Comparison of ENCODE assay signal across 25 cellular contexts in genomic region chr1:2821373-2821955, GRCh38. TPM values are rescaled to one million over a fixed set of nuclear protein-coding genes. Genes with fewer than 3 reads are reported as not detected.
DNase-seq lines count a peak whose midpoint lies in the region; ATAC-seq, FAIRE-seq and TF ChIP-seq lines count a peak whose summit lies in the region.
"Had no signal": no experiment of that assay in that cellular context is flagged by ENCODE, and none has a peak within 500 bp of the region (broad histone marks: within the 10 kb centered on the region; RNA-seq: fewer than 3 reads in every experiment).

No MANE protein-coding gene starts in this region.

- no peaks in the 10 kb centered on the region for H4K20me1 ChIP-seq in osteoblast (ENCODE audit: insufficient read depth, low read length)

- TF ChIP-seq CTCF in WTC11 (IDR thresholded peaks at IDR 0.05) (0 out of 2 replicates have a peak, but pooled peaks have one; percentile 8), kidney (IDR thresholded peaks at IDR 0.05; ENCODE audit: borderline replicate concordance, extremely low read depth, insufficient read depth) (no peak), osteoblast (IDR thresholded peaks at IDR 0.05; ENCODE audit: extremely low read depth, low read depth, low read length) (no peak)

- POLR2A ChIA-PET in WTC11 (lab: Charles Lee): no interaction called here

- H3K36me3 ChIP-seq in kidney (ENCODE audit: control insufficient read depth in 1 of 2, insufficient read depth in 2 of 2, low read length in 2 of 2) (no peaks in the 10 kb centered on the region), osteoblast (ENCODE audit: insufficient read depth, low read length) (no peaks in the 10 kb centered on the region)
- H3K36me3 ChIP-seq: BE2C; BLaER1 treated with 17β-estradiol and CSF1 and Interleukin-3, amounts not matched to agents 10 nM and 100 nM; HAP-1 had no signal

- H3K36me3 Mint-ChIP-seq in WTC11: peaks cover 39% of the 10 kb centered on the region
- H3K36me3 Mint-ChIP-seq in activated CD8-positive, alpha-beta memory T cell treated with anti-CD3 and anti-CD28 coated beads, Interleukin-2, amount 10 ng/mL, durations not matched to agents 7 days and 5 days: no peaks in the 10 kb centered on the region
- H3K36me3 Mint-ChIP-seq: CD14-positive monocyte; CD8-positive, alpha-beta memory T cell had no signal

- peak; percentile 7 for DNase-seq in left cardiac atrium
- DNase-seq in cardiac septum (ENCODE audit: low spot score): no peak
- no peak for DNase-seq in WTC11 (ENCODE audit: low spot score)
- peak; percentile 61 for DNase-seq in kidney
- DNase-seq in osteoblast (ENCODE audit: insufficient read length, low spot score, missing footprints): peak; percentile 56
- DNase-seq in GM19238 (ENCODE audit: insufficient read length, low spot score): no peak
- no peak for DNase-seq in NCI-H1694 (lab: John Stamatoyannopoulos, UW)
- DNase-seq in activated CD8-positive, alpha-beta memory T cell treated with anti-CD3 and anti-CD28 coated beads, Interleukin-2, amount 10 ng/mL, durations not matched to agents 7 days and 5 days: no peak
- DNase-seq: ACHN, AML-193, DMS 273 treated with DMSO at 0.1 percent for 48 hours, EL, GDM1, GOT3, HFFc6 had no signal

- no peak overlapping the region for H3K9ac ChIP-seq in kidney (ENCODE audit: low read length in 2 of 2)
- H3K9ac ChIP-seq: BLaER1 treated with 17β-estradiol and CSF1 and Interleukin-3, amounts not matched to agents 10 nM and 100 nM had no signal

- FAIRE-seq in kidney (lab: Jason Lieb, UNC): no peak
- FAIRE-seq: A549, D721Med, GM12878, H54 had no signal

- H3K4me3 Mint-ChIP-seq in WTC11: no peak overlapping the region
- no peak overlapping the region for H3K4me3 Mint-ChIP-seq in activated CD8-positive, alpha-beta memory T cell treated with anti-CD3 and anti-CD28 coated beads, Interleukin-2, amount 10 ng/mL, durations not matched to agents 7 days and 5 days
- H3K4me3 Mint-ChIP-seq: CD14-positive monocyte; CD4-positive, alpha-beta T cell; CD8-positive, alpha-beta memory T cell; HFFc6 had no signal

- ATAC-seq in left cardiac atrium (no peak), WTC11 (no peak)
- ATAC-seq in activated CD8-positive, alpha-beta memory T cell treated with anti-CD3 and anti-CD28 coated beads, Interleukin-2, amount 10 ng/mL, durations not matched to agents 7 days and 5 days: no peak
- ATAC-seq: GM12878 had no signal

- peaks cover 0 to 2% of the 10 kb centered on the region in 2 donors for H3K4me1 ChIP-seq in kidney (ENCODE audit: control insufficient read depth in 1 of 2, insufficient read depth in 1 of 2, low read depth in 1 of 2, low read length in 2 of 2)
- H3K4me1 ChIP-seq in osteoblast (ENCODE audit: insufficient read depth, low read length): no peaks in the 10 kb centered on the region
- H3K4me1 ChIP-seq: A549, BE2C, HAP-1 had no signal

- intact Hi-C loops in left cardiac atrium (cut with DNase I) (loop anchor here (5.0 to 10.0 kb wide), 2 partner anchors 601 to 603 kb away; no protein-coding TSS in a partner anchor), cardiac septum (cut with DNase I) (no loop called here), kidney (cut with DNase I) (no loop called here)

- H2AFZ ChIP-seq in osteoblast (ENCODE audit: low read length): no peak overlapping the region

- no peaks in the 10 kb centered on the region for H3K4me1 Mint-ChIP-seq in WTC11
- no peaks in the 10 kb centered on the region for H3K4me1 Mint-ChIP-seq in activated CD8-positive, alpha-beta memory T cell treated with anti-CD3 and anti-CD28 coated beads, Interleukin-2, amount 10 ng/mL, durations not matched to agents 7 days and 5 days
- H3K4me1 Mint-ChIP-seq: CD14-positive monocyte; CD8-positive, alpha-beta memory T cell had no signal

- peaks cover 50% of the 10 kb centered on the region for H3K9me3 Mint-ChIP-seq in WTC11
- H3K9me3 Mint-ChIP-seq in activated CD8-positive, alpha-beta memory T cell treated with anti-CD3 and anti-CD28 coated beads, Interleukin-2, amount 10 ng/mL, durations not matched to agents 7 days and 5 days (ENCODE audit: low read depth): no peaks in the 10 kb centered on the region
- H3K9me3 Mint-ChIP-seq: CD4-positive, alpha-beta T cell; CD8-positive, alpha-beta memory T cell had no signal

- H3K27ac ChIP-seq in kidney (ENCODE audit: low read depth in 2 of 2, low read length in 2 of 2): no peak overlapping the region
- H3K27ac ChIP-seq in osteoblast (ENCODE audit: low read depth, low read length): no peak overlapping the region
- H3K27ac ChIP-seq: A549; BLaER1 treated with 17β-estradiol and CSF1 and Interleukin-3, amounts not matched to agents 10 nM and 100 nM had no signal

- no peak overlapping the region for H3K4me2 ChIP-seq in osteoblast (ENCODE audit: insufficient read depth, low read length)
- H3K4me2 ChIP-seq: A549 had no signal

- H3K27me3 Mint-ChIP-seq in WTC11 (ENCODE audit: low read depth): peaks cover 13% of the 10 kb centered on the region
- peaks cover 4% of the 10 kb centered on the region for H3K27me3 Mint-ChIP-seq in activated CD8-positive, alpha-beta memory T cell treated with anti-CD3 and anti-CD28 coated beads, Interleukin-2, amount 10 ng/mL, durations not matched to agents 7 days and 5 days

- H3K79me2 ChIP-seq in osteoblast (ENCODE audit: insufficient read depth, low read length): no peaks in the 10 kb centered on the region

- no peak overlapping the region for H3K27ac Mint-ChIP-seq in WTC11
- H3K27ac Mint-ChIP-seq in activated CD8-positive, alpha-beta memory T cell treated with anti-CD3 and anti-CD28 coated beads, Interleukin-2, amount 10 ng/mL, durations not matched to agents 7 days and 5 days: no peak overlapping the region
- H3K27ac Mint-ChIP-seq: CD14-positive monocyte; CD4-positive, alpha-beta T cell; CD8-positive, alpha-beta memory T cell; HFFc6 had no signal

- H3K9me3 ChIP-seq in kidney (ENCODE audit: control insufficient read depth in 1 of 2, low read length in 2 of 2) (no peaks in the 10 kb centered on the region), osteoblast (ENCODE audit: low read depth, low read length) (no peaks in the 10 kb centered on the region)
- H3K9me3 ChIP-seq: A549, BE2C, HAP-1 had no signal

- CTCF ChIA-PET in WTC11 (lab: Charles Lee): interaction anchor here (0.9 to 1.6 kb wide), 3 partner anchors 21 to 669 kb away, joined by 3 to 5 read pairs (median 3); no protein-coding TSS in a partner anchor
- CTCF ChIA-PET in activated CD8-positive, alpha-beta memory T cell treated with anti-CD3 and anti-CD28 coated beads, Interleukin-2, amount 10 ng/mL, durations not matched to agents 7 days and 5 days (lab: Charles Lee): interaction anchor here (1.1 to 1.8 kb wide), 5 partner anchors 9 to 603 kb away, joined by 3 to 8 read pairs (median 4); no protein-coding TSS in a partner anchor

- H3K27me3 ChIP-seq in osteoblast (ENCODE audit: insufficient read depth, low read length): no peaks in the 10 kb centered on the region
- H3K27me3 ChIP-seq: BE2C had no signal

- no peak overlapping the region for H3K4me3 ChIP-seq in kidney (ENCODE audit: low read length in 2 of 2)
- H3K4me3 ChIP-seq in osteoblast (ENCODE audit: insufficient read depth, low read length): no peak overlapping the region
- H3K4me3 ChIP-seq: A549; BLaER1 treated with 17β-estradiol and CSF1 and Interleukin-3, amounts not matched to agents 10 nM and 100 nM; GM12878; HAP-1 had no signal

TF ChIP-seq in WTC11, 78 proteins besides CTCF, POLR2A, EP300 and RAD21 (continues in another document):
- TF ChIP-seq IRF1 (CRISPR knock-in tag; IDR thresholded peaks at IDR 0.05): no peak
- TF ChIP-seq, protein P1, sequence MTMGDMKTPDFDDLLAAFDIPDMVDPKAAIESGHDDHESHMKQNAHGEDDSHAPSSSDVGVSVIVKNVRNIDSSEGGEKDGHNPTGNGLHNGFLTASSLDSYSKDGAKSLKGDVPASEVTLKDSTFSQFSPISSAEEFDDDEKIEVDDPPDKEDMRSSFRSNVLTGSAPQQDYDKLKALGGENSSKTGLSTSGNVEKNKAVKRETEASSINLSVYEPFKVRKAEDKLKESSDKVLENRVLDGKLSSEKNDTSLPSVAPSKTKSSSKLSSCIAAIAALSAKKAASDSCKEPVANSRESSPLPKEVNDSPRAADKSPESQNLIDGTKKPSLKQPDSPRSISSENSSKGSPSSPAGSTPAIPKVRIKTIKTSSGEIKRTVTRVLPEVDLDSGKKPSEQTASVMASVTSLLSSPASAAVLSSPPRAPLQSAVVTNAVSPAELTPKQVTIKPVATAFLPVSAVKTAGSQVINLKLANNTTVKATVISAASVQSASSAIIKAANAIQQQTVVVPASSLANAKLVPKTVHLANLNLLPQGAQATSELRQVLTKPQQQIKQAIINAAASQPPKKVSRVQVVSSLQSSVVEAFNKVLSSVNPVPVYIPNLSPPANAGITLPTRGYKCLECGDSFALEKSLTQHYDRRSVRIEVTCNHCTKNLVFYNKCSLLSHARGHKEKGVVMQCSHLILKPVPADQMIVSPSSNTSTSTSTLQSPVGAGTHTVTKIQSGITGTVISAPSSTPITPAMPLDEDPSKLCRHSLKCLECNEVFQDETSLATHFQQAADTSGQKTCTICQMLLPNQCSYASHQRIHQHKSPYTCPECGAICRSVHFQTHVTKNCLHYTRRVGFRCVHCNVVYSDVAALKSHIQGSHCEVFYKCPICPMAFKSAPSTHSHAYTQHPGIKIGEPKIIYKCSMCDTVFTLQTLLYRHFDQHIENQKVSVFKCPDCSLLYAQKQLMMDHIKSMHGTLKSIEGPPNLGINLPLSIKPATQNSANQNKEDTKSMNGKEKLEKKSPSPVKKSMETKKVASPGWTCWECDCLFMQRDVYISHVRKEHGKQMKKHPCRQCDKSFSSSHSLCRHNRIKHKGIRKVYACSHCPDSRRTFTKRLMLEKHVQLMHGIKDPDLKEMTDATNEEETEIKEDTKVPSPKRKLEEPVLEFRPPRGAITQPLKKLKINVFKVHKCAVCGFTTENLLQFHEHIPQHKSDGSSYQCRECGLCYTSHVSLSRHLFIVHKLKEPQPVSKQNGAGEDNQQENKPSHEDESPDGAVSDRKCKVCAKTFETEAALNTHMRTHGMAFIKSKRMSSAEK (CRISPR knock-in tag; IDR thresholded peaks at IDR 0.05; ENCODE audit: borderline replicate concordance): no peak

RNA-seq across cellular contexts. Expression of gene TTC34, which starts 20.0 kb away (rescaled TPM):
- total RNA-seq in left cardiac atrium: under 1 TPM; 0.52 to 0.53 TPM
- 0.35 TPM for total RNA-seq in cardiac septum
- 0.39 to 0.61 TPM (median 0.44 TPM) in 3 replicates for total RNA-seq in WTC11 (2021)
- 2.4 TPM for total RNA-seq in kidney
- polyA plus RNA-seq in kidney (ENCODE audit: insufficient read depth, low read depth, low replicate concordance): 0.15 TPM
- 0.29 and 0.36 TPM in 2 replicates for total RNA-seq in osteoblast
- 1 to 10 TPM; 1.1 TPM for total RNA-seq in activated CD8-positive, alpha-beta memory T cell treated with anti-CD3 and anti-CD28 coated beads, Interleukin-2, amount 10 ng/mL, durations not matched to agents 7 days and 5 days

Comparison
In these comparisons a context has a peak if more than half of its experiments do, and no peak if none do; other contexts are left out.
1. DNase-seq: peak in left cardiac atrium (single experiment), kidney (single experiment) and osteoblast (single experiment); none in cardiac septum (single experiment), WTC11 (single experiment), GM19238 (single experiment), NCI-H1694 (single experiment) and activated CD8-positive, alpha-beta memory T cell treated with anti-CD3 and anti-CD28 coated beads, Interleukin-2, amount 10 ng/mL, durations not matched to agents 7 days and 5 days (single experiment).
2. intact Hi-C loops: an anchor here in left cardiac atrium (5.0 to 10.0 kb wide); none called in cardiac septum and kidney.